Comparison of ENCODE assay signal across 25 cellular contexts in the genomic region with DNA sequence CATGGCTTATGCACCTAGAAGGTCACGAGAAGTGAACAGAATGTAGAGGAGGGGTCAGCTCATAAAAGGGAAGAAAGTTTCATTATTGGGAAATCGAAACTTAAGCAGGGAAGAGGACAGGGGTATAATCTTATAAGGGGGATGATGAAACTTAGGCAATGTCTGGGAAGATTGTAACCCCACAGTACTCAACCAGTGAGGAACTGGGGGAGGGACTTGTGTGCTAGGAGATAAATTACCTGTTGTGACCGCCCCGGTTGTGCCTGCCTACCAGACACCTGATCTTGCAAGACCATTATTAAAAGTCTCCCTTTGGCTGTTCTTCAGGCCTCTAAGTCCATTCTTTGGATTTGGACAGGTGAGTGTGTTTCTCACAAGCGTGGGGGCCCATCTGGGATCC. TPM values are rescaled to one million over a fixed set of nuclear protein-coding genes. Genes with fewer than 3 reads are reported as not detected.
"Had no signal": no experiment of that assay in that cellular context is flagged by ENCODE, and none has a peak within 500 bp of the region (broad histone marks: within the 10 kb centered on the region; RNA-seq: fewer than 3 reads in every experiment).

No MANE protein-coding gene starts in this region.

- H3K36me3 ChIP-seq: esophagus muscularis mucosa, gastroesophageal sphincter, prostate gland, right lobe of liver, tibial artery, upper lobe of left lung, vagina had no signal

- H3K4me1 ChIP-seq: esophagus muscularis mucosa, gastroesophageal sphincter, parathyroid adenoma, prostate gland, right lobe of liver, tibial artery, upper lobe of left lung, vagina had no signal

- H3K27me3 ChIP-seq: esophagus muscularis mucosa, gastroesophageal sphincter, right lobe of liver, tibial artery, upper lobe of left lung, vagina had no signal

- DNase-seq: effector memory CD8-positive, alpha-beta T cell; foreskin fibroblast; glutamatergic neuron; left colon; mesendoderm; naive thymus-derived CD4-positive, alpha-beta T cell; nephron progenitor cell; right lobe of liver; stimulated activated CD4-positive, alpha-beta T cell treated with anti-CD3 and anti-CD28 coated beads, Interleukin-4, amount 100 ng/mL, for 1 hour; stimulated activated CD8-positive, alpha-beta memory T cell treated with anti-CD3 and anti-CD28 coated beads, Interleukin-4, amount 100 ng/mL, for 48 hours; tibial artery; upper lobe of left lung had no signal

- H3K4me3 ChIP-seq: esophagus muscularis mucosa, gastroesophageal sphincter, prostate gland, right lobe of liver, tibial artery, upper lobe of left lung, vagina had no signal

- H3K9me3 ChIP-seq: esophagus muscularis mucosa, gastroesophageal sphincter, prostate gland, right lobe of liver, tibial artery, upper lobe of left lung, vagina had no signal

- H3K27ac ChIP-seq: epithelial cell of prostate, esophagus muscularis mucosa, gastroesophageal sphincter, parathyroid adenoma, prostate gland, right lobe of liver, tibial artery, upper lobe of left lung, vagina had no signal

RNA-seq across cellular contexts. Expression of a gene that starts 37.6 kb away (rescaled TPM):
- total RNA-seq: esophagus muscularis mucosa; gastroesophageal sphincter; kidney epithelial cell; left colon; liver; lung microvascular endothelial cell; mononuclear cell; naive thymus-derived CD4-positive, alpha-beta T cell; omental fat pad; renal cortical epithelial cell; right lobe of liver; temporal lobe; upper lobe of left lung; vagina had no signal
